ENCODE assay signal across 8 cellular contexts in the genomic region with DNA sequence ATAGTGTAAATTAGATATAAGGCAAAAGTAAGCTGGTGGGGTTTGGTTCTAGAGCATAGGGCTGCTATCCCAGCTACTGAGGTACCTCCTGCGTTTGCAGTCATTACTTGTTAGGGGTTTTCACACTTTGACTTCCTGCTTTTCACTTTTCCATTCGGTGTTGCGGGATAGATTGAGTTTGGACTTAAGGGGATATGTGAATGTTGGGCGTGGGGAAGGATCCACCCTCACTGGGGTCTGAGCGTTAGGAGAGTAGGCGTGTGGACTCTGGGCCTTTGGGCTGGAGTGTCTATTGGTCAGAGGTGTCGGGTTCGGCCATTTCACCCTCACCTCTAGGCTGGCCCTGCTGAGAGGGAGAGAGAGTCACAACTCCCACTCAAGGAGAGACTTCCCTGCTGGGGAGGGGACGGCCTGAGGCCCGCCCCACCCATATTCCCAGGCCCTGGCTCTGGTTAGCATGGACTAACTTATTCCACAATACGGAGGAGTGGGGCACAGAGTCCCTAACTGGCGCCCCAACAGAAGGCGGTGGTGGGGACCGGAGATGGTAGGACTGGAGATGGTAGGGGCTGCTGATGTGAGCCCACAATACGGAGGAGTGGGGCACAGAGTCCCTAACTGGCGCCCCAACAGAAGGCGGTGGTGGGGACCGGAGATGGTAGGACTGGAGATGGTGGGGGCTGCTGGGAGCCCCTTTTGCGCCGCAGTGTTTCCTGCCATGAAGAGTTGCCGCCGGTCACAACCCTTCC. TPM values are rescaled to one million over a fixed set of nuclear protein-coding genes. Genes with fewer than 3 reads are reported as not detected.
DNase-seq lines count a peak whose midpoint lies in the region; ATAC-seq and TF ChIP-seq lines count a peak whose summit lies in the region.

No MANE protein-coding gene starts in this region.

- DNase-seq in right atrium auricular region (ENCODE audit: low spot score) (no peak), Right ventricle myocardium superior (no peak), cardiac fibroblast (ENCODE audit: low read depth in 2 of 2) (peak in 1 of 2 donors; percentile 8), aorta (no peak), hypothalamus (lab: John Stamatoyannopoulos, UW) (no peak), SKM-1 (lab: John Stamatoyannopoulos, UW; ENCODE audit: unreplicated experiment) (no peak)
- no peak for DNase-seq in activated effector memory CD4-positive, alpha-beta T cell treated with Interleukin-2 at 50 U/mL for 16 hours

- H3K36me3 ChIP-seq in right atrium auricular region (no peaks in the 10 kb centered on the region), muscle layer of colon (ENCODE audit: insufficient read depth, low read length) (no peaks in the 10 kb centered on the region), aorta (ENCODE audit: control insufficient read depth in 1 of 2, insufficient read depth in 2 of 2, low read length in 1 of 2) (no peaks in the 10 kb centered on the region)

- H3K27me3 ChIP-seq in right atrium auricular region (no peaks in the 10 kb centered on the region), muscle layer of colon (ENCODE audit: control insufficient read depth in 1 of 2, insufficient read depth in 2 of 2, low read length in 2 of 2) (peaks cover 0 to 13% of the 10 kb centered on the region in 2 donors), aorta (ENCODE audit: control insufficient read depth in 1 of 2, insufficient read depth in 2 of 2, low read length in 1 of 2) (no peaks in the 10 kb centered on the region)

- no peaks in the 10 kb centered on the region for H3K9me3 ChIP-seq in right atrium auricular region
- H3K9me3 ChIP-seq in muscle layer of colon (ENCODE audit: low read length): no peaks in the 10 kb centered on the region
- H3K9me3 ChIP-seq in aorta (ENCODE audit: control insufficient read depth, low read length): no peaks in the 10 kb centered on the region

- no peak for TF ChIP-seq CTCF in right atrium auricular region (IDR thresholded peaks at IDR 0.05)
- TF ChIP-seq CTCF in cardiac fibroblast (IDR thresholded peaks at IDR 0.05; ENCODE audit: low read depth, low read length): no peak

- ATAC-seq in Right ventricle myocardium superior (ENCODE audit: poor library complexity) (no peak), aorta (ENCODE audit: low FRiP score) (peak; percentile 1)

- no peak overlapping the region for H3K9ac ChIP-seq in muscle layer of colon (ENCODE audit: low read length)

- 33 to 43% methylated on average over 14 to 22 of the region's 22 CpGs for WGBS in aorta, 2 donors

- H3K4me1 ChIP-seq in right atrium auricular region: peaks cover 0 to 50% of the 10 kb centered on the region in 2 donors
- H3K4me1 ChIP-seq in muscle layer of colon (ENCODE audit: insufficient read depth, low read length): peaks cover 28% of the 10 kb centered on the region
- no peaks in the 10 kb centered on the region for H3K4me1 ChIP-seq in aorta (ENCODE audit: control insufficient read depth in 1 of 2, insufficient read depth in 2 of 2, low read length in 2 of 2)

- H3K4me3 ChIP-seq in right atrium auricular region (peak overlapping the region; percentile 92 to 98), cardiac fibroblast (replicated peaks in 1 of 2; ENCODE audit: low read depth in 2 of 2, low read length in 2 of 2) (peak overlapping the region; percentile 87 to 89), muscle layer of colon (ENCODE audit: low read depth in 1 of 2, low read length in 2 of 2) (peak overlapping the region; percentile 77 to 79), aorta (ENCODE audit: low read length in 2 of 2) (no peak overlapping the region)

- H3K27ac ChIP-seq in right atrium auricular region (peak overlapping the region in 1 of 2 donors; percentile 82), muscle layer of colon (ENCODE audit: low read depth, low read length) (no peak overlapping the region), aorta (ENCODE audit: low read depth in 1 of 2, low read length in 2 of 2) (no peak overlapping the region)

- intact Hi-C loops in Right ventricle myocardium superior (cut with DNase I): no loop called here
- intact Hi-C loops in aorta (cut with DNase I): loop anchor here in 1 of 2 donors (10.0 kb wide), 1 partner anchor 173 kb away; a partner anchor contains a TSS

RNA-seq across cellular contexts. Expression of a gene that starts 1.6 kb away (rescaled TPM):
- total RNA-seq in right atrium auricular region (10 to 100 TPM; 32.8 to 46.0 TPM), Right ventricle myocardium superior (24.2 TPM), aorta (10 to 100 TPM; 60.2 to 69.7 TPM)
- 10 to 100 TPM; 15.9 to 38.7 TPM for polyA plus RNA-seq in aorta

RNA-seq across cellular contexts. Expression of a gene that starts 31.2 kb away (rescaled TPM):
- 10 to 100 TPM; 12.8 to 16.4 TPM for total RNA-seq in right atrium auricular region
- 17.1 TPM for total RNA-seq in Right ventricle myocardium superior
- total RNA-seq in aorta: 10 to 100 TPM; 29.5 to 51.2 TPM
- polyA plus RNA-seq in aorta: 100 to 1,000 TPM in 1 of 2 donors, 1 to 10 TPM in 1; 9.1 to 102 TPM

RNA-seq across cellular contexts. Expression of a gene that starts 31.3 kb away (rescaled TPM):
- total RNA-seq in right atrium auricular region: 10 to 100 TPM in 1 of 2 donors, 1 to 10 TPM in 1; 8.3 to 10.0 TPM
- 7.3 TPM for total RNA-seq in Right ventricle myocardium superior
- 10 to 100 TPM; 28.4 to 50.7 TPM for total RNA-seq in aorta
- 100 to 1,000 TPM in 1 of 2 donors, 10 to 100 TPM in 1; 19.2 to 178 TPM for polyA plus RNA-seq in aorta

RNA-seq across cellular contexts. Expression of a gene that starts 55.6 kb away (rescaled TPM):
- total RNA-seq in right atrium auricular region (not detected), Right ventricle myocardium superior (not detected), aorta (not detected)
- polyA plus RNA-seq in aorta: not detected

RNA-seq across cellular contexts. Expression of a gene that starts 56.9 kb away (rescaled TPM):
- total RNA-seq in right atrium auricular region: not detected
- not detected for total RNA-seq in Right ventricle myocardium superior
- not detected for total RNA-seq in aorta
- not detected for polyA plus RNA-seq in aorta

Comparison
In these comparisons a context has a peak if more than half of its experiments do, and no peak if none do; other contexts are left out.
1. H3K4me3 ChIP-seq: peak in right atrium auricular region (2 of 2), cardiac fibroblast (2 of 2) and muscle layer of colon (2 of 2); none in aorta (0 of 2).